8 cellular contexts compared by ENCODE assay signal in the genomic region with DNA sequence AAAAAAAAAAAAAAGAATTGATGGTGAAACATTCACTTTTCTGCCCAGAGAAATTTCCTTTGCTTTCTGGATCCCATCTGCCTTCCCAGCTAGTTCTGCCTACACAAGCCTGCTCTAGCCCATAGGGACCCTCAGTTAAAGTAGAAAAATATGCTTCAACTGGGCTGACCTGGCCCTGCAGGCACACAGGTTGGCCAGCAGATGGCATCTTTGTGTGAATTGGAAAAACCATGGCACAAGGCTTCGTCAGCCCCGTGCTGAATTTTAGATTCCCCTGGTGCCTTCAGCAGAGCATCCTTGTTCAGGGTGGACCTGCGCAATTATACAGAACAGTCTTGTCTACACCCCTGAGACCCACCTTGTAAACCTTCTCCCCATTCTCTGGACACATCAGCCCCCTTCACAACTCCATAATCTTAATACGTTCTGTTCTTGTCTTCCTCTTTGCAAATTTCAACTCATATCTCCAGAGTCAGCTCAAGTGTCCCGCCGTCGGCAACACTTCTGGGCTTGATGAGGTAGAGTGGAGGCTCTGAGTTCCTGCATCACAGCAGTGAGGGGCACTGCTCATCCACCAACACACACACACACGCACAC.
DNase-seq lines count a peak whose midpoint lies in the region; ATAC-seq, FAIRE-seq and TF ChIP-seq lines count a peak whose summit lies in the region.

No MANE protein-coding gene starts in this region.

- no peak overlapping the region for H3K4me3 ChIP-seq in HCT116 (replicated peaks in 1 of 2; ENCODE audit: low read depth in 1 of 2, low read length in 2 of 2)
- H3K4me3 ChIP-seq in dorsolateral prefrontal cortex = no peak overlapping the region

- H3K9ac ChIP-seq in HCT116 (ENCODE audit: low read length) = no peak overlapping the region

- no peaks in the 10 kb centered on the region for H3K36me3 Mint-ChIP-seq in activated CD4-positive, alpha-beta T cell treated with anti-CD3 and anti-CD28 coated beads for 36 hours (ENCODE audit: low read depth)

- H3K9me3 ChIP-seq in HCT116 (ENCODE audit: control insufficient read depth in 1 of 2, insufficient read depth in 1 of 2, low read depth in 1 of 2, low read length in 2 of 2) = no peaks in the 10 kb centered on the region

- H3K4me1 Mint-ChIP-seq in activated CD4-positive, alpha-beta T cell treated with anti-CD3 and anti-CD28 coated beads for 36 hours = peaks cover 4% of the 10 kb centered on the region

- BruUV-seq in HCT116 (replicated peaks; lab: Mats Ljungman, UMichigan) = no TSS peak

- H3K27me3 ChIP-seq in HCT116 (ENCODE audit: insufficient read depth, low read length) (no peaks in the 10 kb centered on the region), dorsolateral prefrontal cortex (peaks cover 0 to 54% (median 20%) of the 10 kb centered on the region in 45 donors)

- no peak overlapping the region for H3K27ac ChIP-seq in 22Rv1
- no peak overlapping the region for H3K27ac ChIP-seq in HCT116 (ENCODE audit: low read depth, low read length)
- no peak overlapping the region for H3K27ac ChIP-seq in dorsolateral prefrontal cortex

- RAD21 ChIA-PET in HCT116 (lab: Charles Lee; ENCODE audit: low non-redundant PET in 1 of 2, low total read pairs in 2 of 2, uncharacterized antibody in 2 of 2, unreplicated experiment in 2 of 2) = interaction anchor here in 1 of 2 experiments (1.8 kb wide), 1 partner anchor 156 kb away, joined by 3 read pairs; no protein-coding TSS in a partner anchor

- no peak overlapping the region for H3K4me3 Mint-ChIP-seq in activated CD4-positive, alpha-beta T cell treated with anti-CD3 and anti-CD28 coated beads for 36 hours

- H2AFZ ChIP-seq in HCT116 (ENCODE audit: low read depth, low read length, poor library complexity, severe bottlenecking) = peak overlapping the region; percentile 81

- H3K27ac Mint-ChIP-seq in activated CD4-positive, alpha-beta T cell treated with anti-CD3 and anti-CD28 coated beads for 36 hours = no peak overlapping the region

- no peaks in the 10 kb centered on the region for H3K9me3 Mint-ChIP-seq in activated CD4-positive, alpha-beta T cell treated with anti-CD3 and anti-CD28 coated beads for 36 hours (ENCODE audit: low read depth)

- DNase-seq in HCT116 (ENCODE audit: low read depth, low spot score) = no peak
- peak; percentile 33 for DNase-seq in MV-4-11 (lab: John Stamatoyannopoulos, UW)
- DNase-seq in activated CD4-positive, alpha-beta T cell treated with anti-CD3 and anti-CD28 coated beads for 36 hours = peak; percentile 75
- DNase-seq in dorsolateral prefrontal cortex = peak in 1 of 10 donors; percentile 26
- peak; percentile 22 for DNase-seq in midbrain (lab: John Stamatoyannopoulos, UW)
- peak; percentile 79 for DNase-seq in urothelium cell line (ENCODE audit: low spot score)

- POLR2A ChIA-PET in HCT116 (lab: Charles Lee) = no interaction called here
- POLR2A ChIA-PET in activated CD4-positive, alpha-beta T cell treated with anti-CD3 and anti-CD28 coated beads for 36 hours (lab: Charles Lee) = no interaction called here

- H3K36me3 ChIP-seq in HCT116 (ENCODE audit: control insufficient read depth in 1 of 2, insufficient read depth in 2 of 2, low read length in 2 of 2) = no peaks in the 10 kb centered on the region

- peaks cover 13% of the 10 kb centered on the region for H3K27me3 Mint-ChIP-seq in activated CD4-positive, alpha-beta T cell treated with anti-CD3 and anti-CD28 coated beads for 36 hours

- no peak for FAIRE-seq in urothelium cell line (lab: Jason Lieb, UNC)

- intact Hi-C loops in HCT116 (cut with micrococcal nuclease) = loop anchor here (1.0 to 2.0 kb wide), 2 partner anchors 157 to 662 kb away; no protein-coding TSS in a partner anchor
- intact Hi-C loops in activated CD4-positive, alpha-beta T cell treated with anti-CD3 and anti-CD28 coated beads for 36 hours (cut with DNase I, micrococcal nuclease) = loop anchor here in 1 of 2 experiments (2.0 kb wide), 1 partner anchor 156 kb away; no protein-coding TSS in a partner anchor
- intact Hi-C loops in dorsolateral prefrontal cortex (cut with DNase I) = loop anchor here in 1 of 2 donors (5.0 kb wide), 1 partner anchor 654 kb away; no protein-coding TSS in a partner anchor

- ATAC-seq in HCT116 = peak; percentile 96
- ATAC-seq in activated CD4-positive, alpha-beta T cell treated with anti-CD3 and anti-CD28 coated beads for 36 hours = peak; percentile 96

- peak; percentile 63 for TF ChIP-seq RAD21 in HCT116 (IDR thresholded peaks at IDR 0.05; ENCODE audit: low read depth)

- no peaks in the 10 kb centered on the region for H3K9me2 ChIP-seq in HCT116 (ENCODE audit: insufficient read depth)

- no peak overlapping the region for H3K4me2 ChIP-seq in HCT116 (ENCODE audit: low read length)

- H4K20me1 ChIP-seq in HCT116 (ENCODE audit: insufficient read depth) = no peaks in the 10 kb centered on the region

- CTCF ChIA-PET in HCT116 (lab: Charles Lee) = interaction anchor here (1.2 to 2.2 kb wide), 2 partner anchors 11 to 156 kb away, joined by 6 to 11 read pairs; no protein-coding TSS in a partner anchor
- CTCF ChIA-PET in activated CD4-positive, alpha-beta T cell treated with anti-CD3 and anti-CD28 coated beads for 36 hours (lab: Charles Lee) = interaction anchor here (0.6 to 2.6 kb wide), 7 partner anchors 9 to 983 kb away, joined by 3 to 6 read pairs (median 3); no protein-coding TSS in a partner anchor

- TF ChIP-seq POLR2A in HCT116 (IDR thresholded peaks at IDR 0.05; ENCODE audit: borderline replicate concordance, extremely low read depth, insufficient read depth, insufficient read length) = no peak

- H3K79me2 ChIP-seq in HCT116 (ENCODE audit: insufficient read depth, low read length) = no peaks in the 10 kb centered on the region

- H3K4me1 ChIP-seq in HCT116 (ENCODE audit: control insufficient read depth in 1 of 2, insufficient read depth in 2 of 2, low read length in 2 of 2) = peaks cover 0 to 3% of the 10 kb centered on the region in 2 experiments; a peak in 1 of 4 replicates

- TF ChIP-seq CTCF in 22Rv1 (IDR thresholded peaks at IDR 0.05) (peak; percentile 69), GM12801 (IDR thresholded peaks at IDR 0.05; ENCODE audit: extremely low read depth, insufficient read length) (peak; percentile 5), HCT116 (IDR thresholded peaks at IDR 0.05 in 2 of 3, conservative IDR thresholded peaks at IDR 0.05 in 1 of 3; ENCODE audit: borderline replicate concordance in 1 of 3, insufficient read depth in 1 of 3, low read depth in 2 of 3, low read length in 2 of 3) (peak; percentile 47 to 89 (median 88); a peak in 5 of 6 replicates), dorsolateral prefrontal cortex (IDR thresholded peaks at IDR 0.05 in 54 of 56, conservative IDR thresholded peaks at IDR 0.05 in 2 of 56; ENCODE audit: low read depth in 1 of 56, partially characterized antibody in 56 of 56) (peak; percentile 36 to 77 (median 66))

TF ChIP-seq in HCT116, 20 proteins besides CTCF, POLR2A, EP300 and RAD21 (continues in another document):
- TF ChIP-seq, protein P1, sequence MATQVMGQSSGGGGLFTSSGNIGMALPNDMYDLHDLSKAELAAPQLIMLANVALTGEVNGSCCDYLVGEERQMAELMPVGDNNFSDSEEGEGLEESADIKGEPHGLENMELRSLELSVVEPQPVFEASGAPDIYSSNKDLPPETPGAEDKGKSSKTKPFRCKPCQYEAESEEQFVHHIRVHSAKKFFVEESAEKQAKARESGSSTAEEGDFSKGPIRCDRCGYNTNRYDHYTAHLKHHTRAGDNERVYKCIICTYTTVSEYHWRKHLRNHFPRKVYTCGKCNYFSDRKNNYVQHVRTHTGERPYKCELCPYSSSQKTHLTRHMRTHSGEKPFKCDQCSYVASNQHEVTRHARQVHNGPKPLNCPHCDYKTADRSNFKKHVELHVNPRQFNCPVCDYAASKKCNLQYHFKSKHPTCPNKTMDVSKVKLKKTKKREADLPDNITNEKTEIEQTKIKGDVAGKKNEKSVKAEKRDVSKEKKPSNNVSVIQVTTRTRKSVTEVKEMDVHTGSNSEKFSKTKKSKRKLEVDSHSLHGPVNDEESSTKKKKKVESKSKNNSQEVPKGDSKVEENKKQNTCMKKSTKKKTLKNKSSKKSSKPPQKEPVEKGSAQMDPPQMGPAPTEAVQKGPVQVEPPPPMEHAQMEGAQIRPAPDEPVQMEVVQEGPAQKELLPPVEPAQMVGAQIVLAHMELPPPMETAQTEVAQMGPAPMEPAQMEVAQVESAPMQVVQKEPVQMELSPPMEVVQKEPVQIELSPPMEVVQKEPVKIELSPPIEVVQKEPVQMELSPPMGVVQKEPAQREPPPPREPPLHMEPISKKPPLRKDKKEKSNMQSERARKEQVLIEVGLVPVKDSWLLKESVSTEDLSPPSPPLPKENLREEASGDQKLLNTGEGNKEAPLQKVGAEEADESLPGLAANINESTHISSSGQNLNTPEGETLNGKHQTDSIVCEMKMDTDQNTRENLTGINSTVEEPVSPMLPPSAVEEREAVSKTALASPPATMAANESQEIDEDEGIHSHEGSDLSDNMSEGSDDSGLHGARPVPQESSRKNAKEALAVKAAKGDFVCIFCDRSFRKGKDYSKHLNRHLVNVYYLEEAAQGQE (IDR thresholded peaks at IDR 0.05; ENCODE audit: low read depth) = no peak
- TF ChIP-seq JUND (IDR thresholded peaks at IDR 0.05) = no peak
- no peak for TF ChIP-seq ZNF274 (IDR thresholded peaks at IDR 0.05; ENCODE audit: low read depth, low read length)
- no peak for TF ChIP-seq ELF1 (IDR thresholded peaks at IDR 0.05; ENCODE audit: borderline replicate concordance, low read depth)
- no peak for TF ChIP-seq SIN3A (IDR thresholded peaks at IDR 0.05; ENCODE audit: low read depth)
- no peak for TF ChIP-seq CBX3 (IDR thresholded peaks at IDR 0.05; ENCODE audit: low read depth)
- no peak for TF ChIP-seq FOSL1 (IDR thresholded peaks at IDR 0.05; ENCODE audit: low read depth)
- TF ChIP-seq SP1 (IDR thresholded peaks at IDR 0.05; ENCODE audit: low read depth) = no peak
- TF ChIP-seq, protein P2, sequence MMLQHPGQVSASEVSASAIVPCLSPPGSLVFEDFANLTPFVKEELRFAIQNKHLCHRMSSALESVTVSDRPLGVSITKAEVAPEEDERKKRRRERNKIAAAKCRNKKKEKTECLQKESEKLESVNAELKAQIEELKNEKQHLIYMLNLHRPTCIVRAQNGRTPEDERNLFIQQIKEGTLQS (IDR thresholded peaks at IDR 0.05) = no peak
- no peak for TF ChIP-seq EZH2 (IDR thresholded peaks at IDR 0.05)
- no peak for TF ChIP-seq POLR2AphosphoS5 (IDR thresholded peaks at IDR 0.05; ENCODE audit: low read depth, low read length)

Comparison
In these comparisons a context has a peak if more than half of its experiments do, and no peak if none do; other contexts are left out.
1. CTCF ChIP-seq: peak in every context shown above with its lines; median percentile 88 in HCT116; 69 in 22Rv1; 66 in dorsolateral prefrontal cortex; 5 in GM12801.